Comparison of ENCODE assay signal across 20 cellular contexts in the genomic region with DNA sequence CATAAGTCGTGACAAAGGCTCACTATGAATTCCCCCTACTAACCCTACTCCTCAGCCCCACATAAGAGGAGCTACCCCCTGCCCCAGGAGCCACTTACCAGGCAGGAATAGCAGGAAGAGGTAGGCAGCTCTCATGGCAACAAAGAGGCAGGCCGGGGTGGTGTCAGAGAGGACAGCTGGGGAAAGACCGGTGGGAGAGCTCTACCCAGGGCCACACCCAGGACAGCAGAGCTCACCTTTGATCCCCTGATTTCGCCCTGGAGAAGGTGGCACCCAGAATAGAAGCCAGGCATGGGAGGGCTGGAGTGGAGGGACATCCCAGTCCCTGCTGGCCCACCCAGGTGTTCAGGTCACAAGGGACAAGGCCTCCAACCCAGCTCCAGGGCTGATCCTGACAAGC. TPM values are rescaled to one million over a fixed set of nuclear protein-coding genes. Genes with fewer than 3 reads are reported as not detected.
DNase-seq lines count a peak whose midpoint lies in the region; TF ChIP-seq lines count a peak whose summit lies in the region.
"Had no signal": no experiment of that assay in that cellular context is flagged by ENCODE, and none has a peak within 500 bp of the region (broad histone marks: within the 10 kb centered on the region; RNA-seq: fewer than 3 reads in every experiment).

No MANE protein-coding gene starts in this region.

- 68% methylated on average over 4 of the region's 4 CpGs for WGBS in hepatocyte (ENCODE audit: low lambda C conversion rate, missing lambda C conversion rate)

- no peaks in the 10 kb centered on the region for H3K9me3 ChIP-seq in BLaER1
- no peaks in the 10 kb centered on the region for H3K9me3 ChIP-seq in SK-N-MC (ENCODE audit: low read depth, low read length)
- H3K9me3 ChIP-seq in hepatocyte (ENCODE audit: low read depth): no peaks in the 10 kb centered on the region
- no peaks in the 10 kb centered on the region for H3K9me3 ChIP-seq in MM.1S (replicated peaks; ENCODE audit: insufficient read depth, low read length)
- H3K9me3 ChIP-seq in Caco-2: no peaks in the 10 kb centered on the region

- peak overlapping the region; percentile 74; the same call in 1 of the 2 replicates for H3K9ac ChIP-seq in BLaER1
- no peak overlapping the region for H3K9ac ChIP-seq in SK-N-MC (ENCODE audit: insufficient read length)
- peak overlapping the region; percentile 45 for H3K9ac ChIP-seq in rectal smooth muscle tissue (ENCODE audit: low read length)
- no peak overlapping the region for H3K9ac ChIP-seq in MM.1S (ENCODE audit: low read length)

- no peaks in the 10 kb centered on the region for H3K27me3 Mint-ChIP-seq in Caco-2 (ENCODE audit: insufficient read depth, unreplicated experiment)

- H3F3A ChIP-seq in MM.1S (ENCODE audit: insufficient read depth, low read length): no peaks in the 10 kb centered on the region

- intact Hi-C loops in Caco-2 (cut with micrococcal nuclease; ENCODE audit: unreplicated experiment): no loop called here

- H3K4me2 ChIP-seq in BLaER1 (peak overlapping the region; percentile 97), hepatocyte (peak overlapping the region; percentile 97), MM.1S (ENCODE audit: low read depth, low read length) (no peak overlapping the region)

- TF ChIP-seq CTCF in hepatocyte (IDR thresholded peaks at IDR 0.05; ENCODE audit: poor library complexity): no peak
- TF ChIP-seq CTCF in MM.1S (IDR thresholded peaks at IDR 0.05; ENCODE audit: low read length): no peak
- no peak for TF ChIP-seq CTCF in Caco-2 (IDR thresholded peaks at IDR 0.05; ENCODE audit: insufficient read depth in 1 of 2, low read depth in 1 of 2, low read length in 1 of 2, severe bottlenecking in 1 of 2, unreplicated experiment in 1 of 2)

- peaks cover 51% of the 10 kb centered on the region for H3K79me2 ChIP-seq in hepatocyte
- no peaks in the 10 kb centered on the region for H3K79me2 ChIP-seq in MM.1S (ENCODE audit: low read length)

- H3K36me3 ChIP-seq in BLaER1 (no peaks in the 10 kb centered on the region), SK-N-MC (ENCODE audit: insufficient read depth, low read length) (no peaks in the 10 kb centered on the region), hepatocyte (replicated peaks; ENCODE audit: insufficient read depth, low read depth) (no peaks in the 10 kb centered on the region), rectal smooth muscle tissue (ENCODE audit: control insufficient read depth, insufficient read depth, low read length) (no peaks in the 10 kb centered on the region), MM.1S (replicated peaks; ENCODE audit: insufficient read depth, low read length) (no peaks in the 10 kb centered on the region), Caco-2 (ENCODE audit: control insufficient read depth, insufficient read depth, low read length) (no peaks in the 10 kb centered on the region)
- H3K36me3 ChIP-seq: cardiac muscle cell had no signal

- H4K20me1 ChIP-seq in BLaER1: peaks cover 25% of the 10 kb centered on the region
- H4K20me1 ChIP-seq in hepatocyte (ENCODE audit: insufficient read depth, poor library complexity, severe bottlenecking): peaks cover 35% of the 10 kb centered on the region
- no peaks in the 10 kb centered on the region for H4K20me1 ChIP-seq in MM.1S (ENCODE audit: insufficient read depth, low read length)

- H3K9me2 ChIP-seq in hepatocyte (replicated peaks; ENCODE audit: insufficient read depth): no peaks in the 10 kb centered on the region
- no peaks in the 10 kb centered on the region for H3K9me2 ChIP-seq in MM.1S (replicated peaks; ENCODE audit: insufficient read depth, low read length)

- DNase-seq in SK-N-MC (ENCODE audit: low read depth, low spot score) (no peak), hepatocyte (ENCODE audit: low spot score) (no peak), MM.1S (no peak), NCI-H1436 (lab: John Stamatoyannopoulos, UW) (no peak), Caco-2 (no peak)
- DNase-seq in effector CD8-positive, alpha-beta T cell (lab: John Stamatoyannopoulos, UW): no peak
- DNase-seq: activated B cell treated with CpG ODN at 0.5 μM for 24 hours; activated CD8-positive, alpha-beta memory T cell treated with anti-CD3 and anti-CD28 coated beads, Interleukin-2, amount 10 ng/mL, durations not matched to agents 7 days and 5 days; activated naive CD4-positive, alpha-beta T cell; AML-193; DMS53; glutamatergic neuron; Kasumi-1; kidney glomerular epithelial cell; NCI-H187; stimulated activated naive B cell treated with anti-CD40 and anti-IgM and Interleukin-4, amounts not matched to agents 10 μg/mL and 1 μg/mL and 100 μg/mL, for 72 hours; T-cell had no signal

- BruUV-seq in Caco-2 (replicated peaks; lab: Mats Ljungman, UMichigan): no TSS peak

- POLR2A ChIA-PET in Caco-2 (lab: Charles Lee): no interaction called here

- no peaks in the 10 kb centered on the region for H3K36me3 Mint-ChIP-seq in Caco-2 (ENCODE audit: insufficient read depth, unreplicated experiment)
- H3K36me3 Mint-ChIP-seq: activated CD8-positive, alpha-beta memory T cell treated with anti-CD3 and anti-CD28 coated beads, Interleukin-2, amount 10 ng/mL, durations not matched to agents 7 days and 5 days; stimulated activated naive B cell treated with anti-CD40 and anti-IgM and Interleukin-4, amounts not matched to agents 10 μg/mL and 1 μg/mL and 100 μg/mL, for 72 hours; T-cell had no signal

- H3K4me3 ChIP-seq in BLaER1 (no peak overlapping the region), SK-N-MC (no peak overlapping the region), hepatocyte (no peak overlapping the region), rectal smooth muscle tissue (ENCODE audit: low read length) (peak overlapping the region; percentile 25), MM.1S (ENCODE audit: low read length) (no peak overlapping the region), Caco-2 (ENCODE audit: low read depth, low read length) (no peak overlapping the region)
- H3K4me3 ChIP-seq: cardiac muscle cell had no signal

- no peak overlapping the region for H3K4me3 Mint-ChIP-seq in Caco-2 (ENCODE audit: unreplicated experiment)
- H3K4me3 Mint-ChIP-seq: activated B cell treated with CpG ODN at 0.5 μM for 24 hours; activated CD8-positive, alpha-beta memory T cell treated with anti-CD3 and anti-CD28 coated beads, Interleukin-2, amount 10 ng/mL, durations not matched to agents 7 days and 5 days; stimulated activated naive B cell treated with anti-CD40 and anti-IgM and Interleukin-4, amounts not matched to agents 10 μg/mL and 1 μg/mL and 100 μg/mL, for 72 hours; T-cell had no signal

- no peak overlapping the region for H2AFZ ChIP-seq in hepatocyte
- no peak overlapping the region for H2AFZ ChIP-seq in MM.1S (ENCODE audit: low read length)

- no peaks in the 10 kb centered on the region for H3K9me3 Mint-ChIP-seq in Caco-2 (ENCODE audit: unreplicated experiment)
- H3K9me3 Mint-ChIP-seq: activated B cell treated with CpG ODN at 0.5 μM for 24 hours; stimulated activated naive B cell treated with anti-CD40 and anti-IgM and Interleukin-4, amounts not matched to agents 10 μg/mL and 1 μg/mL and 100 μg/mL, for 72 hours; T-cell had no signal

- H3K27me3 ChIP-seq in BLaER1: peaks cover 19% of the 10 kb centered on the region
- H3K27me3 ChIP-seq in hepatocyte: no peaks in the 10 kb centered on the region
- peaks cover 3% of the 10 kb centered on the region for H3K27me3 ChIP-seq in rectal smooth muscle tissue (ENCODE audit: control insufficient read depth, insufficient read depth, low read length)
- peaks cover 26% of the 10 kb centered on the region for H3K27me3 ChIP-seq in MM.1S (replicated peaks; ENCODE audit: insufficient read depth, low read length)
- H3K27me3 ChIP-seq in Caco-2 (replicated peaks; ENCODE audit: control insufficient read depth, insufficient read depth, low read length): no peaks in the 10 kb centered on the region
- H3K27me3 ChIP-seq: cardiac muscle cell had no signal

- peaks cover 31% of the 10 kb centered on the region for H3K4me1 ChIP-seq in BLaER1
- peaks cover 32% of the 10 kb centered on the region for H3K4me1 ChIP-seq in hepatocyte (ENCODE audit: insufficient read depth)
- H3K4me1 ChIP-seq in rectal smooth muscle tissue (ENCODE audit: control insufficient read depth, insufficient read depth, low read length): peaks cover 3% of the 10 kb centered on the region
- H3K4me1 ChIP-seq in MM.1S (ENCODE audit: low read length): no peaks in the 10 kb centered on the region
- H3K4me1 ChIP-seq in Caco-2: no peaks in the 10 kb centered on the region

- H3K27ac ChIP-seq in BLaER1: peak overlapping the region; percentile 67; the same call in 1 of the 2 replicates
- H3K27ac ChIP-seq in SK-N-MC: 0 out of 2 replicates have a peak overlapping the region, but pooled peaks have one; percentile 9
- H3K27ac ChIP-seq in hepatocyte: peak overlapping the region; percentile 96
- no peak overlapping the region for H3K27ac ChIP-seq in rectal smooth muscle tissue (ENCODE audit: low read depth, low read length)
- no peak overlapping the region for H3K27ac ChIP-seq in MM.1S (ENCODE audit: low read length)
- H3K27ac ChIP-seq: cardiac muscle cell had no signal

- H3K4me1 Mint-ChIP-seq in Caco-2 (ENCODE audit: low read depth, unreplicated experiment): peaks cover 10% of the 10 kb centered on the region

- H3K27ac Mint-ChIP-seq in Caco-2 (ENCODE audit: unreplicated experiment): no peak overlapping the region
- H3K27ac Mint-ChIP-seq: activated B cell treated with CpG ODN at 0.5 μM for 24 hours; activated CD8-positive, alpha-beta memory T cell treated with anti-CD3 and anti-CD28 coated beads, Interleukin-2, amount 10 ng/mL, durations not matched to agents 7 days and 5 days; stimulated activated naive B cell treated with anti-CD40 and anti-IgM and Interleukin-4, amounts not matched to agents 10 μg/mL and 1 μg/mL and 100 μg/mL, for 72 hours; T-cell had no signal

- CTCF ChIA-PET in Caco-2 (lab: Charles Lee): no interaction called here

RNA-seq across cellular contexts. Expression of a gene that starts 2.3 kb away (rescaled TPM):
- total RNA-seq in hepatocyte (172 and 200 TPM in 2 replicates), Caco-2 (2022) (20.5 and 22.7 TPM in 2 replicates)
- polyA plus RNA-seq in hepatocyte: 540 and 551 TPM in 2 replicates
- total RNA-seq: activated B cell treated with CpG ODN at 0.5 μM for 24 hours; activated CD8-positive, alpha-beta memory T cell treated with anti-CD3 and anti-CD28 coated beads, Interleukin-2, amount 10 ng/mL, durations not matched to agents 7 days and 5 days; T-cell had no signal

RNA-seq across cellular contexts. Expression of a gene that starts 33.6 kb away (rescaled TPM):
- total RNA-seq in hepatocyte: 20.7 and 30.0 TPM in 2 replicates
- 52.3 and 53.4 TPM in 2 replicates for polyA plus RNA-seq in hepatocyte
- 58.4 and 61.6 TPM in 2 replicates for total RNA-seq in Caco-2 (2022)

RNA-seq across cellular contexts. Expression of a gene that starts 56.4 kb away (rescaled TPM):
- 21.9 and 22.2 TPM in 2 replicates for total RNA-seq in hepatocyte
- polyA plus RNA-seq in hepatocyte: 23.0 and 23.6 TPM in 2 replicates
- total RNA-seq in Caco-2 (2022): 7.6 and 9.1 TPM in 2 replicates

Comparison
In these comparisons a context has a peak if more than half of its experiments do, and no peak if none do; other contexts are left out.
1. H3K27ac ChIP-seq: peak in BLaER1 (single experiment), SK-N-MC (single experiment) and hepatocyte (single experiment); none in rectal smooth muscle tissue (single experiment) and MM.1S (single experiment).
2. H3K9ac ChIP-seq: peak in BLaER1 (single experiment) and rectal smooth muscle tissue (single experiment); none in SK-N-MC (single experiment) and MM.1S (single experiment).